Comparison of ENCODE assay signal across 10 cellular contexts in the genomic region with DNA sequence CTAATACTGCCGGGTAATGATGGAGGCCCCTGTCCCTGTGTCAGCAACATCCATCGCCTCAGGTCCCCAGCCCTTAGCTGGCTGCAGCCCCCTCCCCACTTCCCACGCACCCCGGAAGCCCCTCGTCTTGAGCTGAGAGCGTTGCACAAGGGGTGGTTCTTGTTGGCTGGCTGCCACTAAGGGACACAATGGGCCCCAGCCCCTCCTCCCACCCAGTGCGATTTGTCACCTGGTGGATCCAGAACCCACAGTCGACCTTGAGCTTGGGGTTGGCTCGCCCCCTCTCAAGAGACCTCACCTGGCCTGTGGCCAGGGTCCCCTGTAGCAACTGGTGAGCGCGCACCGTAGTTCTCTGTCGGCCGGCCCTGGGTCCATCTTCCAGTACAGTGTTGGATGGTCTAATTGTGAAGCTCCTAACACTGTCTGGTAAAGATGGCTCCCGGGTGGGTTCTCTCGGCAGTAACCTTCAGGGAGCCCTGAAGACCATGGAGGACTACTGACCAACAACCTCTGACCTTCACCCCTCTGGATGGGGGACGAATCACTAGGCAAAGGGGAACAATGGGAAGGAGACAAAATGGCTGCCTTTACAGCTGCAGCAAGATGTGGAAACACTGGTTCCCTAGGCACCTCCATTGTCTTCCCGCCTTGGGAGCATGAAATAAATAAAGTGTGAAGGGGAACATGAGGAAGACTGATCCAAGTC. TPM values are rescaled to one million over a fixed set of nuclear protein-coding genes. Genes with fewer than 3 reads are reported as not detected.
DNase-seq lines count a peak whose midpoint lies in the region; ATAC-seq and TF ChIP-seq lines count a peak whose summit lies in the region.
"Had no signal": no experiment of that assay in that cellular context is flagged by ENCODE, and none has a peak within 500 bp of the region (broad histone marks: within the 10 kb centered on the region; RNA-seq: fewer than 3 reads in every experiment).

No MANE protein-coding gene starts in this region.

- H3K27ac ChIP-seq in DND-41 (ENCODE audit: low read length): peak overlapping the region; percentile 43; the same call in 1 of the 2 replicates

- peaks cover 46% of the 10 kb centered on the region for H3K36me3 ChIP-seq in DND-41 (ENCODE audit: insufficient read depth, low read length)
- H3K36me3 ChIP-seq in endocrine pancreas (ENCODE audit: control insufficient read depth, insufficient read depth, low read length): no peaks in the 10 kb centered on the region

- H3K27ac Mint-ChIP-seq in osteocyte (ENCODE audit: unreplicated experiment): peak overlapping the region; percentile 78

- DNase-seq in DND-41 (no peak), NCI-H2029 (lab: John Stamatoyannopoulos, UW) (peak; percentile 68), osteocyte (ENCODE audit: extremely low spot score, unreplicated experiment) (no peak), hypothalamus (lab: John Stamatoyannopoulos, UW) (no peak), dedifferentiated amniotic fluid mesenchymal stem cell (ENCODE audit: extremely low spot score) (no peak)
- DNase-seq: NCI-H446 treated with DMSO at 0.1 percent for 48 hours had no signal

- H4K20me1 ChIP-seq in DND-41 (ENCODE audit: insufficient read depth, low read length): peaks cover 4% of the 10 kb centered on the region; the same call in 1 of the 2 replicates

- no peak overlapping the region for H3K4me3 ChIP-seq in DND-41 (ENCODE audit: low read depth in 1 of 2, low read length in 2 of 2)
- peak overlapping the region; percentile 56 for H3K4me3 ChIP-seq in endocrine pancreas (ENCODE audit: control insufficient read depth, insufficient read depth, low read length)

- H3K4me2 ChIP-seq in DND-41 (ENCODE audit: insufficient read depth, low read length): no peak overlapping the region

- H3K4me1 ChIP-seq in DND-41 (ENCODE audit: insufficient read depth, low read length): peaks cover 26% of the 10 kb centered on the region
- H3K4me1 ChIP-seq in endocrine pancreas (ENCODE audit: control insufficient read depth, insufficient read depth, low read length): no peaks in the 10 kb centered on the region

- TF ChIP-seq CTCF in DND-41 (IDR thresholded peaks at IDR 0.05; ENCODE audit: borderline replicate concordance, extremely low read depth, low read length, poor library complexity, severe bottlenecking): no peak
- TF ChIP-seq CTCF in osteocyte (IDR thresholded peaks at IDR 0.05): no peak

- peaks cover 17% of the 10 kb centered on the region for H3K36me3 Mint-ChIP-seq in osteocyte (ENCODE audit: unreplicated experiment)

- peaks cover 13% of the 10 kb centered on the region for H3K79me2 ChIP-seq in DND-41 (ENCODE audit: insufficient read depth, low read length)

- H3K27me3 ChIP-seq in DND-41 (ENCODE audit: insufficient read depth, low read length, poor library complexity) (no peaks in the 10 kb centered on the region), endocrine pancreas (ENCODE audit: control insufficient read depth, insufficient read depth, low read length) (no peaks in the 10 kb centered on the region)

- no peak overlapping the region for H3K4me3 Mint-ChIP-seq in osteocyte (ENCODE audit: unreplicated experiment)

- H3K9ac ChIP-seq in DND-41 (ENCODE audit: low read depth, low read length) (no peak overlapping the region), endocrine pancreas (ENCODE audit: control insufficient read depth, insufficient read depth, low read length) (peak overlapping the region; percentile 89)

- H3K9me3 ChIP-seq in DND-41 (ENCODE audit: insufficient read depth, low read length, severe bottlenecking) (no peaks in the 10 kb centered on the region), endocrine pancreas (ENCODE audit: control insufficient read depth, low read length) (no peaks in the 10 kb centered on the region)

- H2AFZ ChIP-seq in DND-41 (ENCODE audit: low read depth, low read length): no peak overlapping the region

- H3K27me3 Mint-ChIP-seq in osteocyte (ENCODE audit: unreplicated experiment): no peaks in the 10 kb centered on the region

- peaks cover 22% of the 10 kb centered on the region for H3K4me1 Mint-ChIP-seq in osteocyte (ENCODE audit: unreplicated experiment)

- no peaks in the 10 kb centered on the region for H3K9me3 Mint-ChIP-seq in osteocyte (ENCODE audit: unreplicated experiment)

- ATAC-seq in DND-41 (ENCODE audit: insufficient read depth, low read depth): no peak
- ATAC-seq in HG02678 (IDR thresholded peaks at IDR 0.05; ENCODE audit: unreplicated experiment): no peak
- ATAC-seq in HG03378 (IDR thresholded peaks at IDR 0.05; ENCODE audit: unreplicated experiment): no peak

RNA-seq across cellular contexts. Expression of gene PHB2, which starts 6.6 kb away (rescaled TPM):
- total RNA-seq in osteocyte: 202 and 205 TPM in 2 replicates

RNA-seq across cellular contexts. Expression of gene EMG1, which starts 6.8 kb away (rescaled TPM):
- total RNA-seq in osteocyte: 29.5 and 29.8 TPM in 2 replicates

RNA-seq across cellular contexts. Expression of gene PTPN6, which starts 12.7 kb away (rescaled TPM):
- total RNA-seq in osteocyte: 0.29 and 0.94 TPM in 2 replicates

RNA-seq across cellular contexts. Expression of gene C12orf57, which starts 20.1 kb away (rescaled TPM):
- total RNA-seq in osteocyte: 287 and 309 TPM in 2 replicates

RNA-seq across cellular contexts. Expression of gene RNU7-1, which starts 20.3 kb away (rescaled TPM):
- not detected in 2 replicates for total RNA-seq in osteocyte
- total RNA-seq: pulmonary artery endothelial cell had no signal
